ENCODE assay signal across 28 cellular contexts in the genomic region with DNA sequence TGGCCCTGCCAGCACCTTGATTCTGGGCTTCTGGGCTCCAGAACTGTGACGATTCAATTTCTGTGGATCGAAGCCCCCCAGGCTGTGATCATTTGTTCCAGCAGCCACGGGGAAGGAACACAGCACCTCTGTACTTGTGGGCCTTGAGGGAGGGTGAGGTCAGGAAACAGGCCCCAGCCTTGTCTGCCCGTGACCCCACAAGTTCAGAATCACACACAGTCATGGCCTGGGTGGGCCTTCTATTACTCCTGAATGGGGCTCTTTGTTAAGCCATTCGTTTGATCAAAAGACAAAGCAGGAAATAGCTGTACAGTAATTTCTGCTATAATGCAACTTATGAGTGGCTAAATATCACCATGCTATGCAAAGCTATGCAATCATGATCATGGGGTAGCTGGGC. TPM values are rescaled to one million over a fixed set of nuclear protein-coding genes. Genes with fewer than 3 reads are reported as not detected.
"Had no signal": no experiment of that assay in that cellular context is flagged by ENCODE, and none has a peak within 500 bp of the region (broad histone marks: within the 10 kb centered on the region; RNA-seq: fewer than 3 reads in every experiment).

No MANE protein-coding gene starts in this region.

- H3K27me3 ChIP-seq: breast epithelium, SJSA1 had no signal

- H3K4me3 ChIP-seq: breast epithelium, SJSA1 had no signal

- H3K36me3 ChIP-seq: breast epithelium, SJSA1 had no signal

- H3K9me3 ChIP-seq: breast epithelium, SJSA1 had no signal

- H3K27ac ChIP-seq: breast epithelium, SJSA1 had no signal

- ATAC-seq: activated CD8-positive, alpha-beta T cell treated with anti-CD3 and anti-CD28 coated beads, Interleukin-2, amount 10 ng/mL, durations not matched to agents 7 days and 5 days; Panc1; WTC11 had no signal

- DNase-seq: activated CD4-positive, alpha-beta T cell treated with anti-CD3 and anti-CD28 coated beads for 48 hours; activated CD4-positive, alpha-beta T cell treated with anti-CD3 and anti-CD28 coated beads, Interleukin-2, amount 50 U/mL, for 4 hours; activated CD4-positive, CD25-positive, alpha-beta regulatory T cell treated with anti-CD3 and anti-CD28 coated beads, Interleukin-2, amount 50 U/mL, for 72 hours; activated CD8-positive, alpha-beta memory T cell treated with anti-CD3 and anti-CD28 coated beads, Interleukin-2, amount 50 U/mL, for 48 hours; activated CD8-positive, alpha-beta T cell treated with anti-CD3 and anti-CD28 coated beads, Interleukin-2, amount 10 ng/mL, durations not matched to agents 7 days and 5 days; activated effector memory CD4-positive, alpha-beta T cell treated with Interleukin-2 at 50 U/mL for 16 hours; activated naive CD4-positive, alpha-beta T cell; activated T-cell treated with anti-CD3 and anti-CD28 coated beads, Interleukin-2, amount 50 U/mL, for 1 hour; aorta; Kasumi-1; KBM-7; NCI-H1092; NCI-H1417; NCI-H1694; NCI-H2029; NCI-H2107; NCI-H2171 treated with DMSO at 0.1 percent for 48 hours; NCI-H345; NCI-H510A; NCI-H526 treated with DMSO at 0.1 percent for 48 hours; NCI-H82; OCI-M1; SHP77 had no signal

- H3K4me1 ChIP-seq: breast epithelium, SJSA1 had no signal

RNA-seq across cellular contexts. Expression of a gene that starts 10.1 kb away (rescaled TPM):
- total RNA-seq: activated CD8-positive, alpha-beta T cell treated with anti-CD3 and anti-CD28 coated beads, Interleukin-2, amount 10 ng/mL, durations not matched to agents 7 days and 5 days; activated T-helper 1 cell treated with anti-CD3 and anti-CD28 coated beads, Interleukin-12 subunit alpha, Interleukin-12 subunit beta, Interleukin-2, Interleukin-4 antibody, amounts not matched to agents 30 ng/mL and 10 ng/mL and 1 ng/mL, durations not matched to agents 14 hours and 24 hours and 36 hours; WTC11 had no signal

RNA-seq across cellular contexts. Expression of a gene that starts 35.7 kb away (rescaled TPM):
- total RNA-seq: activated CD8-positive, alpha-beta T cell treated with anti-CD3 and anti-CD28 coated beads, Interleukin-2, amount 10 ng/mL, durations not matched to agents 7 days and 5 days; activated T-helper 1 cell treated with anti-CD3 and anti-CD28 coated beads, Interleukin-12 subunit alpha, Interleukin-12 subunit beta, Interleukin-2, Interleukin-4 antibody, amounts not matched to agents 30 ng/mL and 10 ng/mL and 1 ng/mL, durations not matched to agents 14 hours and 24 hours and 36 hours had no signal
- polyA plus RNA-seq: aorta had no signal

RNA-seq across cellular contexts. Expression of a gene that starts 38.1 kb away (rescaled TPM):
- total RNA-seq: activated T-helper 1 cell treated with anti-CD3 and anti-CD28 coated beads, Interleukin-12 subunit alpha, Interleukin-12 subunit beta, Interleukin-2, Interleukin-4 antibody, amounts not matched to agents 30 ng/mL and 10 ng/mL and 1 ng/mL, durations not matched to agents 14 hours and 24 hours and 36 hours had no signal
